In genomic region chr9:121073038-121073437, GRCh38 we compare ENCODE assay signal across 9 cellular contexts. TPM values are rescaled to one million over a fixed set of nuclear protein-coding genes. Genes with fewer than 3 reads are reported as not detected.
DNase-seq lines count a peak whose midpoint lies in the region; ATAC-seq, FAIRE-seq and TF ChIP-seq lines count a peak whose summit lies in the region.
"Had no signal": no experiment of that assay in that cellular context is flagged by ENCODE, and none has a peak within 500 bp of the region (broad histone marks: within the 10 kb centered on the region; RNA-seq: fewer than 3 reads in every experiment).

No MANE protein-coding gene starts in this region.

- peak; percentile 36 for DNase-seq in astrocyte (ENCODE audit: low read depth)
- no peak for DNase-seq in naive B cell
- no peak for DNase-seq in HTR-8/SVneo (ENCODE audit: insufficient read length, low spot score)

- peaks cover 0 to 6% (median 0%) of the 10 kb centered on the region in 11 experiments; a peak in 3 of 22 replicates for H3K36me3 ChIP-seq in BLaER1 treated with 17β-estradiol and CSF1 and Interleukin-3, amounts not matched to agents 10 nM and 100 nM
- 0 out of 2 replicates have a peak, but pooled peaks cover 4% of the 10 kb centered on the region for H3K36me3 ChIP-seq in KOPT-K1 (ENCODE audit: insufficient read depth, low read length)
- no peaks in the 10 kb centered on the region for H3K36me3 ChIP-seq in astrocyte (ENCODE audit: insufficient read depth, low read length)

- no peaks in the 10 kb centered on the region for H3K27me3 ChIP-seq in BLaER1 treated with 17β-estradiol and CSF1 and Interleukin-3, amounts not matched to agents 10 nM and 100 nM
- no peaks in the 10 kb centered on the region for H3K27me3 ChIP-seq in astrocyte (ENCODE audit: insufficient read depth, low read length)

- peaks cover 0 to 14% (median 9%) of the 10 kb centered on the region in 11 experiments; a peak in 12 of 22 replicates for H3K9me3 ChIP-seq in BLaER1 treated with 17β-estradiol and CSF1 and Interleukin-3, amounts not matched to agents 10 nM and 100 nM (replicated peaks in 1 of 11)
- H3K9me3 ChIP-seq in KOPT-K1 (ENCODE audit: insufficient read depth, low read length, poor library complexity, severe bottlenecking), result peaks cover 9% of the 10 kb centered on the region
- H3K9me3 ChIP-seq in astrocyte (ENCODE audit: insufficient read depth, low read depth, low read length), result no peaks in the 10 kb centered on the region

- H3K79me2 ChIP-seq in astrocyte (ENCODE audit: insufficient read depth, low read length), result no peaks in the 10 kb centered on the region

- H3K9ac ChIP-seq in BLaER1 treated with 17β-estradiol and CSF1 and Interleukin-3, amounts not matched to agents 10 nM and 100 nM, result peak overlapping the region in 7 of 11 experiments; percentile 24 to 97 (median 94); a peak in 8 of 22 replicates
- no peak overlapping the region for H3K9ac ChIP-seq in astrocyte (ENCODE audit: low read length)

- FAIRE-seq in astrocyte (lab: Jason Lieb, UNC) (no peak), HTR-8/SVneo (lab: Jason Lieb, UNC) (no peak)
- FAIRE-seq: H1 had no signal

- H3K27ac ChIP-seq in BLaER1 treated with 17β-estradiol and CSF1 and Interleukin-3, amounts not matched to agents 10 nM and 100 nM, result peak overlapping the region in 8 of 11 experiments; percentile 1 to 95 (median 93); a peak in 14 of 22 replicates
- H3K27ac ChIP-seq in KOPT-K1 (ENCODE audit: low read depth, low read length, poor library complexity, severe bottlenecking), result peak overlapping the region; percentile 90
- H3K27ac ChIP-seq in astrocyte (ENCODE audit: low read depth, low read length), result no peak overlapping the region

- H3K9me3 Mint-ChIP-seq in astrocyte (ENCODE audit: unreplicated experiment), result peaks cover 5% of the 10 kb centered on the region
- peaks cover 0 to 7% (median 5%) of the 10 kb centered on the region in 7 donors for H3K9me3 Mint-ChIP-seq in naive B cell

- no peak overlapping the region for H3K4me3 Mint-ChIP-seq in astrocyte (ENCODE audit: unreplicated experiment)
- peak overlapping the region; percentile 92 to 100 (median 98) for H3K4me3 Mint-ChIP-seq in naive B cell

- TF ChIP-seq CTCF in astrocyte (IDR thresholded peaks at IDR 0.05; ENCODE audit: insufficient read depth, low read depth, low read length), result no peak

- H3K27ac Mint-ChIP-seq in astrocyte (ENCODE audit: unreplicated experiment), result no peak overlapping the region
- H3K27ac Mint-ChIP-seq in naive B cell, result peak overlapping the region in 3 of 6 donors; percentile 72 to 96 (median 85)

- peak overlapping the region; percentile 75 to 98 (median 91) for H3K4me2 ChIP-seq in BLaER1 treated with 17β-estradiol and CSF1 and Interleukin-3, amounts not matched to agents 10 nM and 100 nM
- peak overlapping the region; percentile 23 for H3K4me2 ChIP-seq in astrocyte (ENCODE audit: low read length)

- ATAC-seq in naive B cell (ENCODE audit: low read depth in 2 of 2) (no peak), GM19463 (IDR thresholded peaks at IDR 0.05; ENCODE audit: unreplicated experiment) (no peak), GM18867 (IDR thresholded peaks at IDR 0.05; ENCODE audit: unreplicated experiment) (no peak), HG02571 (IDR thresholded peaks at IDR 0.05; ENCODE audit: unreplicated experiment) (no peak)

- H3K4me1 ChIP-seq in BLaER1 treated with 17β-estradiol and CSF1 and Interleukin-3, amounts not matched to agents 10 nM and 100 nM, result peaks cover 33 to 52% (median 47%) of the 10 kb centered on the region in 10 experiments
- peaks cover 12% of the 10 kb centered on the region for H3K4me1 ChIP-seq in astrocyte (ENCODE audit: insufficient read depth, low read length)

- H3K4me3 ChIP-seq in BLaER1 treated with 17β-estradiol and CSF1 and Interleukin-3, amounts not matched to agents 10 nM and 100 nM, result peak overlapping the region in 2 of 10 experiments; percentile 5 to 88; a peak in 4 of 20 replicates
- H3K4me3 ChIP-seq in astrocyte (ENCODE audit: insufficient read depth, low read depth, low read length), result no peak overlapping the region

- H3K36me3 Mint-ChIP-seq in astrocyte (ENCODE audit: low read depth, unreplicated experiment) (peaks cover 4% of the 10 kb centered on the region), naive B cell (peaks cover 3 to 4% of the 10 kb centered on the region in 2 donors)

- H3K27me3 Mint-ChIP-seq in astrocyte (ENCODE audit: low read depth, unreplicated experiment) (peaks cover 19% of the 10 kb centered on the region), naive B cell (no peaks in the 10 kb centered on the region)

- H2AFZ ChIP-seq in astrocyte (ENCODE audit: low read depth, low read length), result no peak overlapping the region

- peaks cover 0 to 16% (median 0%) of the 10 kb centered on the region in 11 experiments; a peak in 2 of 22 replicates for H4K20me1 ChIP-seq in BLaER1 treated with 17β-estradiol and CSF1 and Interleukin-3, amounts not matched to agents 10 nM and 100 nM
- no peaks in the 10 kb centered on the region for H4K20me1 ChIP-seq in astrocyte (ENCODE audit: insufficient read depth, low read length)

- H3K4me1 Mint-ChIP-seq in astrocyte (ENCODE audit: low read depth, unreplicated experiment), result no peaks in the 10 kb centered on the region
- H3K4me1 Mint-ChIP-seq in naive B cell, result peaks cover 49 to 64% (median 55%) of the 10 kb centered on the region in 3 donors

RNA-seq across cellular contexts. Expression of gene CNTRL, which starts 1.7 kb away (rescaled TPM):
- total RNA-seq in astrocyte, result 4.4 and 4.6 TPM in 2 replicates
- polyA plus RNA-seq in naive B cell (ENCODE audit: low read depth in 6 of 6), result 10 to 100 TPM in 5 of 6 donors, 1 to 10 TPM in 1; 7.5 to 43.2 (median 20.5) TPM

RNA-seq across cellular contexts. Expression of gene C5, which starts 23.0 kb away (rescaled TPM):
- 0.41 and 1.1 TPM in 2 replicates for total RNA-seq in astrocyte
- polyA plus RNA-seq in naive B cell (ENCODE audit: low read depth in 6 of 6), result 1 to 10 TPM in 2 of 6 donors, under 1 TPM in 3, not detected in 1; 0.47 to 1.7 (median 0.74) TPM
